ENCODE assay signal across 8 cellular contexts in genomic region chr1:93845554-93846150, GRCh38. TPM values are rescaled to one million over a fixed set of nuclear protein-coding genes. Genes with fewer than 3 reads are reported as not detected.
A peak's percentile ranks its signal among the peaks of the same experiment; 100 is the strongest.
DNase-seq lines count a peak whose midpoint lies in the region; ATAC-seq and TF ChIP-seq lines count a peak whose summit lies in the region.

No MANE protein-coding gene starts in this region.

- peak overlapping the region; percentile 75 for H3K4me3 ChIP-seq in cardiac muscle cell

- no peaks in the 10 kb centered on the region for H3K36me3 ChIP-seq in cardiac muscle cell

- H3K27me3 Mint-ChIP-seq in stimulated activated memory B cell treated with anti-CD40 and anti-IgM and Interleukin-4, amounts not matched to agents 10 μg/mL and 1 μg/mL and 100 μg/mL, for 72 hours, result no peaks in the 10 kb centered on the region

- ATAC-seq in Right ventricle myocardium superior (ENCODE audit: poor library complexity) (no peak), HG02610 (IDR thresholded peaks at IDR 0.05; ENCODE audit: unreplicated experiment) (peak; percentile 7)
- peak; percentile 17 for ATAC-seq in stimulated activated memory B cell treated with anti-CD40 and anti-IgM and Interleukin-4, amounts not matched to agents 10 μg/mL and 1 μg/mL and 100 μg/mL, for 72 hours

- H3K27ac Mint-ChIP-seq in stimulated activated memory B cell treated with anti-CD40 and anti-IgM and Interleukin-4, amounts not matched to agents 10 μg/mL and 1 μg/mL and 100 μg/mL, for 72 hours, result peak overlapping the region; percentile 93

- peaks cover 28% of the 10 kb centered on the region for H3K4me1 Mint-ChIP-seq in stimulated activated memory B cell treated with anti-CD40 and anti-IgM and Interleukin-4, amounts not matched to agents 10 μg/mL and 1 μg/mL and 100 μg/mL, for 72 hours

- intact Hi-C loops in Right ventricle myocardium superior (cut with DNase I), result loop anchor here (10.0 kb wide), 4 partner anchors 221 to 541 kb away; no protein-coding TSS in a partner anchor

- H3K9me3 Mint-ChIP-seq in stimulated activated memory B cell treated with anti-CD40 and anti-IgM and Interleukin-4, amounts not matched to agents 10 μg/mL and 1 μg/mL and 100 μg/mL, for 72 hours, result peaks cover 4% of the 10 kb centered on the region

- no peaks in the 10 kb centered on the region for H3K9me3 ChIP-seq in cardiac muscle cell (ENCODE audit: low read depth)

- peak overlapping the region; percentile 95 for H3K4me3 Mint-ChIP-seq in stimulated activated memory B cell treated with anti-CD40 and anti-IgM and Interleukin-4, amounts not matched to agents 10 μg/mL and 1 μg/mL and 100 μg/mL, for 72 hours

- no peaks in the 10 kb centered on the region for H3K27me3 ChIP-seq in cardiac muscle cell

- peaks cover 10% of the 10 kb centered on the region for H3K36me3 Mint-ChIP-seq in stimulated activated memory B cell treated with anti-CD40 and anti-IgM and Interleukin-4, amounts not matched to agents 10 μg/mL and 1 μg/mL and 100 μg/mL, for 72 hours

- H3K27ac ChIP-seq in cardiac muscle cell, result no peak overlapping the region

- DNase-seq in cardiac muscle cell (ENCODE audit: low read depth in 1 of 2, low spot score in 1 of 2) (peak in 1 of 2 donors; percentile 89), Right ventricle myocardium superior (no peak), NCI-H2227 (lab: John Stamatoyannopoulos, UW; ENCODE audit: unreplicated experiment) (peak; percentile 61), astrocyte of the hippocampus (ENCODE audit: low read depth, low spot score) (peak; percentile 94), kidney tubule cell (ENCODE audit: low spot score) (peak; percentile 86), KG1 (lab: John Stamatoyannopoulos, UW) (no peak)

- TF ChIP-seq CTCF in cardiac muscle cell (IDR thresholded peaks at IDR 0.05; ENCODE audit: low read depth, low read length), result no peak

- no peaks in the 10 kb centered on the region for H3K4me1 ChIP-seq in cardiac muscle cell (ENCODE audit: low read depth)

RNA-seq across cellular contexts. Expression of gene DNTTIP2, which starts 33.4 kb away (rescaled TPM):
- total RNA-seq in cardiac muscle cell (10.4 and 13.9 TPM in 2 replicates), Right ventricle myocardium superior (32.0 TPM)
- polyA plus RNA-seq in cardiac muscle cell, result 38.5 and 64.0 TPM in 2 replicates

Comparison
In these comparisons a context has a peak if more than half of its experiments do, and no peak if none do; other contexts are left out.
1. DNase-seq: peak in NCI-H2227 (single experiment), astrocyte of the hippocampus (single experiment) and kidney tubule cell (single experiment); none in Right ventricle myocardium superior (single experiment) and KG1 (single experiment).